ENCODE assay signal across 8 cellular contexts in the genomic region with DNA sequence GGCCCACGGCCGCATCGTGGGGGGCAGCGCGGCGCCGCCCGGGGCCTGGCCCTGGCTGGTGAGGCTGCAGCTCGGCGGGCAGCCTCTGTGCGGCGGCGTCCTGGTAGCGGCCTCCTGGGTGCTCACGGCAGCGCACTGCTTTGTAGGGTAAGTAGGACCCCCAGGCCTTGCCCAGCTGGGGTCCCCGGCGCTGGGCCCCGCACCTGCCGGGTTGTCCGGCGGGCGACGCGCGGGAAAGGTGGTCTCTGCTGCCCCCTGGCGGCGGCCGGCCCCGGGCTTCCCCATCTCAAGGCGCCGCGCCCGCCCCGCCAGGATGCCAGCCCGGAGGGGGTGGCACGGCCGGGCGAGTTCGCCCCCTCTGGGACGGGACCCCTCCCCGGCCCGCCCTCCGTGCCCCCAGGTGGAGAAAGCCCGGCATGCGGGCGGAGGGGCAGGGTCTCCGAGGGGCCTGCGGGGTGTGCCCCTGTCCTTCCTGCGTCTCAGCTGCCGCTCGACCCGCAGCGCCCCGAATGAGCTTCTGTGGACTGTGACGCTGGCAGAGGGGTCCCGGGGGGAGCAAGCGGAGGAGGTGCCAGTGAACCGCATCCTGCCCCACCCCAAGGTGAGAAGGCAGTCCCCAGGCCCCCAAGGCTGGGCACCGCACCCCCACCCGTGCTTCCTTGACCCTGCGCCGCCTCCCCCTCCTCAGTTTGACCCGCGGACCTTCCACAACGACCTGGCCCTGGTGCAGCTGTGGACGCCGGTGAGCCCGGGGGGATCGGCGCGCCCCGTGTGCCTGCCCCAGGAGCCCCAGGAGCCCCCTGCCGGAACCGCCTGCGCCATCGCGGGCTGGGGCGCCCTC. TPM values are rescaled to one million over a fixed set of nuclear protein-coding genes. Genes with fewer than 3 reads are reported as not detected.
DNase-seq lines count a peak whose midpoint lies in the region; ATAC-seq and TF ChIP-seq lines count a peak whose summit lies in the region.

No MANE protein-coding gene starts in this region.

- H3K9me3 ChIP-seq in Loucy (ENCODE audit: insufficient read depth, low read depth, low read length) (no peaks in the 10 kb centered on the region), esophagus squamous epithelium (no peaks in the 10 kb centered on the region), osteoblast (ENCODE audit: low read depth, low read length) (no peaks in the 10 kb centered on the region), tibial artery (no peaks in the 10 kb centered on the region)

- H3K27me3 ChIP-seq in Loucy (ENCODE audit: insufficient read depth, low read length, poor library complexity, severe bottlenecking), result no peaks in the 10 kb centered on the region
- peaks cover 19 to 91% (median 23%) of the 10 kb centered on the region in 4 donors for H3K27me3 ChIP-seq in esophagus squamous epithelium
- peaks cover 40% of the 10 kb centered on the region for H3K27me3 ChIP-seq in osteoblast (ENCODE audit: insufficient read depth, low read length)
- H3K27me3 ChIP-seq in tibial artery, result peaks cover 4 to 87% of the 10 kb centered on the region in 2 donors

- no peak for TF ChIP-seq POLR2A in esophagus squamous epithelium (IDR thresholded peaks at IDR 0.05)
- no peak for TF ChIP-seq POLR2A in GM18505 (IDR thresholded peaks at IDR 0.05; ENCODE audit: borderline replicate concordance, extremely low read depth, insufficient read depth, insufficient read length)

- H3K27ac ChIP-seq in esophagus squamous epithelium (no peak overlapping the region), osteoblast (ENCODE audit: low read depth, low read length) (no peak overlapping the region), tibial artery (no peak overlapping the region)

- no peaks in the 10 kb centered on the region for H3K9me2 ChIP-seq in Loucy (replicated peaks; ENCODE audit: low read depth, low read length)

- H3K4me1 ChIP-seq in Loucy (ENCODE audit: insufficient read depth, low read length, poor library complexity, severe bottlenecking) (no peaks in the 10 kb centered on the region), esophagus squamous epithelium (peaks cover 17 to 39% (median 26%) of the 10 kb centered on the region in 3 donors), osteoblast (ENCODE audit: insufficient read depth, low read length) (no peaks in the 10 kb centered on the region), tibial artery (peaks cover 0 to 37% (median 24%) of the 10 kb centered on the region in 4 donors)

- no peaks in the 10 kb centered on the region for H3K36me3 ChIP-seq in Loucy (ENCODE audit: insufficient read depth, low read length)
- H3K36me3 ChIP-seq in esophagus squamous epithelium, result no peaks in the 10 kb centered on the region
- H3K36me3 ChIP-seq in osteoblast (ENCODE audit: insufficient read depth, low read length), result no peaks in the 10 kb centered on the region
- no peaks in the 10 kb centered on the region for H3K36me3 ChIP-seq in tibial artery

- no peak overlapping the region for H3K9ac ChIP-seq in Loucy (ENCODE audit: low read depth, low read length, poor library complexity, severe bottlenecking)

- H3K79me2 ChIP-seq in Loucy (ENCODE audit: insufficient read depth, low read length), result no peaks in the 10 kb centered on the region
- no peaks in the 10 kb centered on the region for H3K79me2 ChIP-seq in osteoblast (ENCODE audit: insufficient read depth, low read length)

- H2AFZ ChIP-seq in Loucy (ENCODE audit: low read length) (no peak overlapping the region), osteoblast (ENCODE audit: low read length) (no peak overlapping the region)

- no peaks in the 10 kb centered on the region for H3F3A ChIP-seq in Loucy (ENCODE audit: low read depth)

- no peak overlapping the region for H3K4me2 ChIP-seq in Loucy (ENCODE audit: low read depth, low read length, poor library complexity, severe bottlenecking)
- peak overlapping the region; percentile 18 for H3K4me2 ChIP-seq in osteoblast (ENCODE audit: insufficient read depth, low read length)

- no peak for ATAC-seq in GM18505 (IDR thresholded peaks at IDR 0.05; ENCODE audit: unreplicated experiment)

- intact Hi-C loops in esophagus squamous epithelium (cut with DNase I), result loop anchor here (5.0 kb wide), 1 partner anchor 75 kb away; no protein-coding TSS in a partner anchor
- intact Hi-C loops in tibial artery (cut with DNase I; ENCODE audit: low total_unique reads), result loop anchor here (2.0 kb wide), 1 partner anchor 77 kb away; no protein-coding TSS in a partner anchor

- WGBS in esophagus squamous epithelium, 2 donors, result no CpG with 5 or more reads among the region's 79 CpGs

- TF ChIP-seq CTCF in Loucy (conservative IDR thresholded peaks at IDR 0.05; ENCODE audit: low read length) (peak; percentile 65), esophagus squamous epithelium (IDR thresholded peaks at IDR 0.05) (peak; percentile 78 to 96 (median 84)), osteoblast (IDR thresholded peaks at IDR 0.05; ENCODE audit: extremely low read depth, low read depth, low read length) (peak; percentile 47), tibial artery (IDR thresholded peaks at IDR 0.05) (peak; percentile 69 to 87)

- H4K20me1 ChIP-seq in Loucy (ENCODE audit: insufficient read depth, low read length, poor library complexity, severe bottlenecking), result no peaks in the 10 kb centered on the region
- peaks cover 4% of the 10 kb centered on the region for H4K20me1 ChIP-seq in osteoblast (ENCODE audit: insufficient read depth, low read length)

- DNase-seq in GM03348 (ENCODE audit: low spot score), result peak; percentile 94
- DNase-seq in activated T-cell treated with anti-CD3 and anti-CD28 coated beads for 1 hour (ENCODE audit: low read depth), result peak; percentile 71
- no peak for DNase-seq in esophagus squamous epithelium (lab: John Stamatoyannopoulos, UW)
- DNase-seq in osteoblast (ENCODE audit: insufficient read length, low spot score, missing footprints), result peak; percentile 99
- no peak for DNase-seq in tibial artery
- DNase-seq in amniotic stem cell (lab: John Stamatoyannopoulos, UW), result no peak

- no peak overlapping the region for H3K4me3 ChIP-seq in Loucy (ENCODE audit: low read length, poor library complexity, severe bottlenecking)
- H3K4me3 ChIP-seq in esophagus squamous epithelium, result peak overlapping the region in 2 of 4 donors; percentile 19 to 57
- H3K4me3 ChIP-seq in osteoblast (ENCODE audit: insufficient read depth, low read length), result no peak overlapping the region
- H3K4me3 ChIP-seq in tibial artery, result peak overlapping the region; percentile 9 to 37

RNA-seq across cellular contexts. Expression of a gene that starts 2.0 kb away (rescaled TPM):
- total RNA-seq in esophagus squamous epithelium (not detected), osteoblast (not detected in 2 replicates)

RNA-seq across cellular contexts. Expression of a gene that starts 3.7 kb away (rescaled TPM):
- total RNA-seq in esophagus squamous epithelium (not detected), osteoblast (not detected in 2 replicates)

RNA-seq across cellular contexts. Expression of a gene that starts 17.3 kb away (rescaled TPM):
- not detected for total RNA-seq in esophagus squamous epithelium
- not detected in 2 replicates for total RNA-seq in osteoblast

RNA-seq across cellular contexts. Expression of a gene that starts 28.1 kb away (rescaled TPM):
- 1 to 10 TPM; 1.2 to 7.1 (median 3.2) TPM for total RNA-seq in esophagus squamous epithelium
- 5.8 and 6.8 TPM in 2 replicates for total RNA-seq in osteoblast

RNA-seq across cellular contexts. Expression of a gene that starts 28.3 kb away (rescaled TPM):
- 10 to 100 TPM; 34.7 to 81.3 (median 58.0) TPM for total RNA-seq in esophagus squamous epithelium
- total RNA-seq in osteoblast, result 70.6 and 83.7 TPM in 2 replicates

Comparison
In these comparisons a context has a peak if more than half of its experiments do, and no peak if none do; other contexts are left out.
1. DNase-seq: peak in GM03348 (single experiment), activated T-cell treated with anti-CD3 and anti-CD28 coated beads for 1 hour (single experiment) and osteoblast (single experiment); none in esophagus squamous epithelium (single experiment), tibial artery (0 of 2) and amniotic stem cell (single experiment).
2. H3K4me3 ChIP-seq: peak in tibial artery (2 of 2); none in Loucy (single experiment) and osteoblast (single experiment).
3. Peak in every context shown above with its lines, with median percentiles within 50 percentile points of each other: CTCF ChIP-seq.